ENCODE assay signal across 22 cellular contexts in genomic region chr9:114001794-114002261, GRCh38.
A peak's percentile ranks its signal among the peaks of the same experiment; 100 is the strongest.
DNase-seq lines count a peak whose midpoint lies in the region; TF ChIP-seq lines count a peak whose summit lies in the region.
"Had no signal": no experiment of that assay in that cellular context is flagged by ENCODE, and none has a peak within 500 bp of the region (broad histone marks: within the 10 kb centered on the region; RNA-seq: fewer than 3 reads in every experiment).

No MANE protein-coding gene starts in this region.

- H2BK15ac ChIP-seq in neuronal stem cell (ENCODE audit: low read length), result no peak overlapping the region

- no peak for TF ChIP-seq POLR2A in vagina (IDR thresholded peaks at IDR 0.05)

- H3K27ac ChIP-seq in neuronal stem cell (replicated peaks; ENCODE audit: low read length) (no peak overlapping the region), vagina (no peak overlapping the region), trophoblast cell (ENCODE audit: low read depth, low read length) (no peak overlapping the region)
- H3K27ac ChIP-seq: breast epithelium, gastrocnemius medialis, hepatocyte, RWPE1 had no signal

- no peak overlapping the region for H2BK120ac ChIP-seq in neuronal stem cell (ENCODE audit: low read depth, low read length)
- no peak overlapping the region for H2BK120ac ChIP-seq in trophoblast cell (ENCODE audit: insufficient read depth, low read length, poor library complexity)

- no peak overlapping the region for H2AFZ ChIP-seq in neuronal stem cell (ENCODE audit: low read length)
- no peak overlapping the region for H2AFZ ChIP-seq in trophoblast cell (ENCODE audit: insufficient read depth, low read length, poor library complexity)
- H2AFZ ChIP-seq: hepatocyte had no signal

- no peak overlapping the region for H4K12ac ChIP-seq in trophoblast cell (ENCODE audit: low read depth, low read length)

- H3K4me1 ChIP-seq in neuronal stem cell (ENCODE audit: control insufficient read depth in 2 of 2, insufficient read depth in 1 of 2, low read depth in 1 of 2, low read length in 2 of 2), result no peaks in the 10 kb centered on the region
- H3K4me1 ChIP-seq in vagina, result peaks cover 23% of the 10 kb centered on the region
- no peaks in the 10 kb centered on the region for H3K4me1 ChIP-seq in trophoblast cell (ENCODE audit: control insufficient read depth in 1 of 2, insufficient read depth in 2 of 2, low read length in 2 of 2)
- H3K4me1 ChIP-seq: breast epithelium had no signal

- H3K4me2 ChIP-seq in neuronal stem cell (ENCODE audit: insufficient read depth, low read length, poor library complexity, severe bottlenecking), result no peak overlapping the region
- H3K4me2 ChIP-seq in trophoblast cell (ENCODE audit: low read length), result no peak overlapping the region
- H3K4me2 ChIP-seq: hepatocyte, SK-N-SH had no signal

- DNase-seq in stimulated activated CD4-positive, alpha-beta T cell treated with anti-CD3 and anti-CD28 coated beads, Interleukin-4, amount 100 ng/mL, for 24 hours, result peak; percentile 1
- no peak for DNase-seq in stimulated activated CD4-positive, alpha-beta T cell treated with anti-CD3 and anti-CD28 coated beads, Interleukin-15, amount 100 ng/mL, for 24 hours
- DNase-seq in ecto neural progenitor cell (ENCODE audit: low spot score) (peak; percentile 18), neuronal stem cell (ENCODE audit: low spot score) (no peak), vagina (ENCODE audit: extremely low spot score in 2 of 2) (peak; percentile 27 to 72), trophoblast cell (no peak), iPS-NIHi11 (ENCODE audit: low spot score) (no peak), NCI-H1092 (lab: John Stamatoyannopoulos, UW) (no peak)
- DNase-seq: activated CD4-positive, alpha-beta T cell treated with anti-CD3 and anti-CD28 coated beads, Interleukin-2, amount 10 ng/mL, durations not matched to agents 24 days and 14 days; activated naive CD4-positive, alpha-beta T cell treated with Interleukin-2 at 50 U/mL for 16 hours; CD4-positive, CD25-positive, alpha-beta regulatory T cell; DMS 273 treated with DMSO at 0.1 percent for 48 hours; gastrocnemius medialis; immature natural killer cell; left ventricle myocardium superior; NCI-H187; nephron progenitor cell; SK-N-SH; T-helper 2 cell had no signal

- H3K4me3 ChIP-seq in neuronal stem cell (ENCODE audit: low read length in 2 of 2) (no peak overlapping the region), vagina (no peak overlapping the region), trophoblast cell (ENCODE audit: low read depth, low read length) (no peak overlapping the region)
- H3K4me3 ChIP-seq: breast epithelium, gastrocnemius medialis, hepatocyte had no signal

- H3K27me3 ChIP-seq in neuronal stem cell (ENCODE audit: control insufficient read depth in 3 of 3, insufficient read depth in 3 of 3, low read depth in 1 of 3, low read length in 3 of 3), result no peaks in the 10 kb centered on the region
- H3K27me3 ChIP-seq in vagina, result no peaks in the 10 kb centered on the region
- no peaks in the 10 kb centered on the region for H3K27me3 ChIP-seq in trophoblast cell (ENCODE audit: insufficient read depth, low read length)
- H3K27me3 ChIP-seq: breast epithelium, gastrocnemius medialis, hepatocyte had no signal

- H2BK5ac ChIP-seq in neuronal stem cell (ENCODE audit: low read length) (peak overlapping the region; percentile 19), trophoblast cell (ENCODE audit: low read depth, low read length, poor library complexity) (no peak overlapping the region)

- intact Hi-C loops in vagina (cut with DNase I), result no loop called here

- no peak overlapping the region for H2BK12ac ChIP-seq in neuronal stem cell (ENCODE audit: low read length)
- H2BK12ac ChIP-seq in trophoblast cell (ENCODE audit: low read length), result no peak overlapping the region

- H4K8ac ChIP-seq in neuronal stem cell (ENCODE audit: low read depth, low read length) (no peak overlapping the region), trophoblast cell (ENCODE audit: low read depth, low read length) (no peak overlapping the region)

- TF ChIP-seq CTCF in vagina (IDR thresholded peaks at IDR 0.05), result no peak

- H3K23ac ChIP-seq in neuronal stem cell (ENCODE audit: low read depth, low read length, poor library complexity) (no peak overlapping the region), trophoblast cell (ENCODE audit: low read length) (no peak overlapping the region)

- H3K9ac ChIP-seq in neuronal stem cell (ENCODE audit: low read depth, low read length, poor library complexity), result peak overlapping the region; percentile 61
- H3K9ac ChIP-seq in trophoblast cell (ENCODE audit: low read length), result no peak overlapping the region
- H3K9ac ChIP-seq: SK-N-SH had no signal

- no peak overlapping the region for H3K4ac ChIP-seq in neuronal stem cell (ENCODE audit: low read length)
- H3K4ac ChIP-seq in trophoblast cell (ENCODE audit: low read depth, low read length), result no peak overlapping the region

- peaks cover 3% of the 10 kb centered on the region for H3K79me1 ChIP-seq in neuronal stem cell (ENCODE audit: low read depth, low read length)
- H3K79me1 ChIP-seq in trophoblast cell (ENCODE audit: low read length), result no peaks in the 10 kb centered on the region

- H3K14ac ChIP-seq in neuronal stem cell (ENCODE audit: low read length) (no peak overlapping the region), trophoblast cell (ENCODE audit: low read length) (no peak overlapping the region)

- WGBS in neuronal stem cell (ENCODE audit: extremely low coverage in 2 of 2, insufficient read length in 2 of 2, insufficient replicate concordance in 1 of 2), 2 donors, result no CpG with 5 or more reads among the region's 12 CpGs
- WGBS in trophoblast cell (ENCODE audit: extremely low coverage, insufficient coverage, insufficient read length), result no CpG with 5 or more reads among the region's 12 CpGs

- no peak overlapping the region for H4K91ac ChIP-seq in neuronal stem cell (ENCODE audit: low read depth, low read length, poor library complexity)
- no peak overlapping the region for H4K91ac ChIP-seq in trophoblast cell (ENCODE audit: low read depth, low read length)

- H3K18ac ChIP-seq in neuronal stem cell (ENCODE audit: low read length) (no peak overlapping the region), trophoblast cell (ENCODE audit: low read length) (no peak overlapping the region)

- H2AK5ac ChIP-seq in neuronal stem cell (ENCODE audit: low read depth, low read length) (no peak overlapping the region), trophoblast cell (ENCODE audit: low read length) (no peak overlapping the region)

- H3K36me3 ChIP-seq in neuronal stem cell (replicated peaks in 1 of 2; ENCODE audit: control insufficient read depth in 2 of 2, insufficient read depth in 2 of 2, low read length in 2 of 2) (peaks cover 48 to 85% of the 10 kb centered on the region in 2 donors), vagina (peaks cover 0 to 15% of the 10 kb centered on the region in 2 donors), trophoblast cell (ENCODE audit: control insufficient read depth in 1 of 2, insufficient read depth in 2 of 2, low read length in 2 of 2) (peaks cover 8 to 9% of the 10 kb centered on the region in 2 experiments)
- H3K36me3 ChIP-seq: breast epithelium, gastrocnemius medialis had no signal

- no peaks in the 10 kb centered on the region for H3K79me2 ChIP-seq in trophoblast cell (ENCODE audit: control insufficient read depth, insufficient read depth, low read length, poor library complexity)
- H3K79me2 ChIP-seq: hepatocyte had no signal

- peaks cover 0 to 2% of the 10 kb centered on the region in 2 donors for H3K9me3 ChIP-seq in neuronal stem cell (replicated peaks in 1 of 2; ENCODE audit: control insufficient read depth in 2 of 2, insufficient read depth in 1 of 2, low read depth in 1 of 2, low read length in 2 of 2)
- H3K9me3 ChIP-seq in vagina, result no peaks in the 10 kb centered on the region
- peaks cover 9% of the 10 kb centered on the region for H3K9me3 ChIP-seq in trophoblast cell (ENCODE audit: insufficient read depth, low read depth, low read length)
- H3K9me3 ChIP-seq: breast epithelium, gastrocnemius medialis, SK-N-SH had no signal

Comparison
In these comparisons a context has a peak if more than half of its experiments do, and no peak if none do; other contexts are left out.
1. DNase-seq: peak in stimulated activated CD4-positive, alpha-beta T cell treated with anti-CD3 and anti-CD28 coated beads, Interleukin-4, amount 100 ng/mL, for 24 hours (single experiment), ecto neural progenitor cell (single experiment) and vagina (2 of 2); none in stimulated activated CD4-positive, alpha-beta T cell treated with anti-CD3 and anti-CD28 coated beads, Interleukin-15, amount 100 ng/mL, for 24 hours (single experiment), neuronal stem cell (single experiment), trophoblast cell (0 of 2), iPS-NIHi11 (single experiment) and NCI-H1092 (single experiment).